In the genomic region with DNA sequence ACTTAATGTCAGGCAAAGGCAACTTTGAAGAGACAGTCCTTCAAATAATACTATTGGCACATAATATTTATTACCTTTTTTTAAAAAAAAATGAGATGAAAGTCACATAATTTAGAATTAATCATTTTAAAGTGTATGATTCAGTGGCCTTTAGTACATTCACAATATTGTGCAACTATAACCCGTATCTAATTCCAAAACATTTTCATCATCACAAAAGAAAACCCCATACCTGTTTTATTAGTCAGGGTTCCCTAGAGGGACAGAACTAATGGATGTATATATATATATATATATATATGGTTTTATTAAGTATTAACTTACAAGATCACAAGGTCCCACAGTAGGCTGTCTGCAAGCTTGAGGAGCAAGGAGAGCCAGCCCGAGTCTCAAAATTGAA, we compare ENCODE assay signal across 1 cellular context.
TF ChIP-seq lines count a peak whose summit lies in the region.

No MANE protein-coding gene starts in this region.

TF ChIP-seq in IMR-90, 13 proteins besides CTCF, POLR2A, EP300 and RAD21 (continued from another document):
- TF ChIP-seq, protein P1, sequence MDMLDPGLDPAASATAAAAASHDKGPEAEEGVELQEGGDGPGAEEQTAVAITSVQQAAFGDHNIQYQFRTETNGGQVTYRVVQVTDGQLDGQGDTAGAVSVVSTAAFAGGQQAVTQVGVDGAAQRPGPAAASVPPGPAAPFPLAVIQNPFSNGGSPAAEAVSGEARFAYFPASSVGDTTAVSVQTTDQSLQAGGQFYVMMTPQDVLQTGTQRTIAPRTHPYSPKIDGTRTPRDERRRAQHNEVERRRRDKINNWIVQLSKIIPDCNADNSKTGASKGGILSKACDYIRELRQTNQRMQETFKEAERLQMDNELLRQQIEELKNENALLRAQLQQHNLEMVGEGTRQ (IDR thresholded peaks at IDR 0.05; ENCODE audit: low read depth, low read length): no peak
- TF ChIP-seq MAFK (IDR thresholded peaks at IDR 0.05; ENCODE audit: low read depth, low read length) (no peak), MAZ (IDR thresholded peaks at IDR 0.05; ENCODE audit: borderline replicate concordance, low read depth, low read length) (no peak), SMC3 (IDR thresholded peaks at IDR 0.05; ENCODE audit: low read depth, low read length) (no peak), MXI1 (IDR thresholded peaks at IDR 0.05; ENCODE audit: borderline replicate concordance, low read depth, low read length) (no peak), CEBPB (IDR thresholded peaks at IDR 0.05; ENCODE audit: low read depth, low read length) (no peak; the same call in 1 of the 2 replicates), RCOR1 (IDR thresholded peaks at IDR 0.05; ENCODE audit: insufficient replicate concordance, low read length) (no peak)
- TF ChIP-seq, protein P2, sequence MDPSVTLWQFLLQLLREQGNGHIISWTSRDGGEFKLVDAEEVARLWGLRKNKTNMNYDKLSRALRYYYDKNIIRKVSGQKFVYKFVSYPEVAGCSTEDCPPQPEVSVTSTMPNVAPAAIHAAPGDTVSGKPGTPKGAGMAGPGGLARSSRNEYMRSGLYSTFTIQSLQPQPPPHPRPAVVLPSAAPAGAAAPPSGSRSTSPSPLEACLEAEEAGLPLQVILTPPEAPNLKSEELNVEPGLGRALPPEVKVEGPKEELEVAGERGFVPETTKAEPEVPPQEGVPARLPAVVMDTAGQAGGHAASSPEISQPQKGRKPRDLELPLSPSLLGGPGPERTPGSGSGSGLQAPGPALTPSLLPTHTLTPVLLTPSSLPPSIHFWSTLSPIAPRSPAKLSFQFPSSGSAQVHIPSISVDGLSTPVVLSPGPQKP (IDR thresholded peaks at IDR 0.05; ENCODE audit: borderline replicate concordance, low read depth, low read length): no peak
TF ChIP-seq in IMR-90: peak in this region for 0.
